ENCODE assay signal across 27 cellular contexts in the genomic region with DNA sequence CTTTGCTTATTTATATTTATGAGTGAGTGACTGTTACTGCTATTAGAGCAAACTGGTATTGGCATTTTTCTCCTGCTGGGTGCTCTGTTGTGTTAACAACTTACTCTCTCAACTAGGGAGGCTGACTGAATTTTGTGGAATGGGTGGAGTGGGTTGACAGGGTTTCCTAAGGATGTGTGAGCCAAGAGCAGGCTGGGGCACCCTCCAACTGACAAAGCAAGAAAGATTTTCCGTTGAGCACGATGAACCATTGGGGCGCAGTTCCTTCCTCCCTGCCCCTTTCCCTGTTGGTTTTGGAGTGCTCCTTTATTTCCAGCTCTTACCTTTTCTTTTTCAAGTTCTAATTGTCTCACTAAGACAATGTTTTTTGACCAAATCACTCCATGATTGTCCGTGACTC.
"Had no signal": no experiment of that assay in that cellular context is flagged by ENCODE, and none has a peak within 500 bp of the region (broad histone marks: within the 10 kb centered on the region; RNA-seq: fewer than 3 reads in every experiment).

No MANE protein-coding gene starts in this region.

- H3K9me3 Mint-ChIP-seq: activated CD4-positive, alpha-beta memory T cell treated with anti-CD3 and anti-CD28 coated beads for 36 hours; activated CD4-positive, alpha-beta T cell treated with anti-CD3 and anti-CD28 coated beads, Interleukin-2, amount 10 ng/mL, durations not matched to agents 7 days and 5 days; activated naive CD4-positive, alpha-beta T cell treated with anti-CD3 and anti-CD28 coated beads, Interleukin-2, amount 50 U/mL, for 72 hours; activated naive CD8-positive, alpha-beta T cell treated with anti-CD3 and anti-CD28 coated beads, Interleukin-2, amount 50 U/mL, for 24 hours; activated T-helper 1 cell treated with anti-CD3 and anti-CD28 coated beads, Interleukin-12 subunit alpha, Interleukin-12 subunit beta, Interleukin-2, Interleukin-4 antibody, amounts not matched to agents 30 ng/mL and 10 ng/mL and 1 ng/mL, durations not matched to agents 14 hours and 24 hours and 36 hours; brain had no signal

- H3K4me1 Mint-ChIP-seq: brain had no signal

- H3K27me3 Mint-ChIP-seq: activated CD4-positive, alpha-beta memory T cell treated with anti-CD3 and anti-CD28 coated beads for 36 hours; activated CD4-positive, alpha-beta T cell treated with anti-CD3 and anti-CD28 coated beads, Interleukin-2, amount 10 ng/mL, durations not matched to agents 7 days and 5 days; activated naive CD8-positive, alpha-beta T cell treated with anti-CD3 and anti-CD28 coated beads, Interleukin-2, amount 50 U/mL, for 24 hours; brain had no signal

- H3K4me3 Mint-ChIP-seq: activated CD4-positive, alpha-beta memory T cell treated with anti-CD3 and anti-CD28 coated beads for 36 hours; activated CD4-positive, alpha-beta T cell treated with anti-CD3 and anti-CD28 coated beads, Interleukin-2, amount 10 ng/mL, durations not matched to agents 7 days and 5 days; activated naive CD8-positive, alpha-beta T cell treated with anti-CD3 and anti-CD28 coated beads, Interleukin-2, amount 50 U/mL, for 24 hours; activated T-helper 1 cell treated with anti-CD3 and anti-CD28 coated beads, Interleukin-12 subunit alpha, Interleukin-12 subunit beta, Interleukin-2, Interleukin-4 antibody, amounts not matched to agents 30 ng/mL and 10 ng/mL and 1 ng/mL, durations not matched to agents 14 hours and 24 hours and 36 hours; brain had no signal

- H3K4me3 ChIP-seq: MG63, Peyer's patch, SJCRH30 had no signal

- DNase-seq: activated CD4-positive, alpha-beta memory T cell treated with anti-CD3 and anti-CD28 coated beads for 36 hours; activated CD4-positive, alpha-beta T cell treated with anti-CD3 and anti-CD28 coated beads, Interleukin-2, amount 10 ng/mL, durations not matched to agents 7 days and 5 days; activated CD4-positive, CD25-positive, alpha-beta regulatory T cell treated with anti-CD3 and anti-CD28 coated beads, Interleukin-2, amount 50 U/mL, for 72 hours; activated CD8-positive, alpha-beta memory T cell treated with anti-CD3 and anti-CD28 coated beads for 24 hours; activated effector memory CD4-positive, alpha-beta T cell treated with anti-CD3 and anti-CD28 coated beads, Interleukin-2, amount 50 U/mL, for 16 hours; activated naive CD4-positive, alpha-beta T cell treated with Interleukin-2 at 50 U/mL for 16 hours; activated naive CD8-positive, alpha-beta T cell treated with anti-CD3 and anti-CD28 coated beads, Interleukin-2, amount 50 U/mL, for 24 hours; amniotic stem cell; MG63; MV-4-11; NCI-H1092 treated with DMSO at 0.1 percent for 48 hours; NCI-H1417 treated with DMSO at 0.1 percent for 48 hours; NCI-H1694; NCI-H2029; NCI-H2107; NCI-H2171 treated with DMSO at 0.1 percent for 48 hours; NCI-H226; NCI-H526 treated with DMSO at 0.1 percent for 48 hours; NCI-H82; OCI-M1; Peyer's patch; Right ventricle myocardium superior; SJCRH30; SK-N-SH had no signal

- H3K27ac Mint-ChIP-seq: activated CD4-positive, alpha-beta memory T cell treated with anti-CD3 and anti-CD28 coated beads for 36 hours; activated CD4-positive, alpha-beta T cell treated with anti-CD3 and anti-CD28 coated beads, Interleukin-2, amount 10 ng/mL, durations not matched to agents 7 days and 5 days; activated naive CD8-positive, alpha-beta T cell treated with anti-CD3 and anti-CD28 coated beads, Interleukin-2, amount 50 U/mL, for 24 hours; activated T-helper 1 cell treated with anti-CD3 and anti-CD28 coated beads, Interleukin-12 subunit alpha, Interleukin-12 subunit beta, Interleukin-2, Interleukin-4 antibody, amounts not matched to agents 30 ng/mL and 10 ng/mL and 1 ng/mL, durations not matched to agents 14 hours and 24 hours and 36 hours had no signal
